In the genomic region with DNA sequence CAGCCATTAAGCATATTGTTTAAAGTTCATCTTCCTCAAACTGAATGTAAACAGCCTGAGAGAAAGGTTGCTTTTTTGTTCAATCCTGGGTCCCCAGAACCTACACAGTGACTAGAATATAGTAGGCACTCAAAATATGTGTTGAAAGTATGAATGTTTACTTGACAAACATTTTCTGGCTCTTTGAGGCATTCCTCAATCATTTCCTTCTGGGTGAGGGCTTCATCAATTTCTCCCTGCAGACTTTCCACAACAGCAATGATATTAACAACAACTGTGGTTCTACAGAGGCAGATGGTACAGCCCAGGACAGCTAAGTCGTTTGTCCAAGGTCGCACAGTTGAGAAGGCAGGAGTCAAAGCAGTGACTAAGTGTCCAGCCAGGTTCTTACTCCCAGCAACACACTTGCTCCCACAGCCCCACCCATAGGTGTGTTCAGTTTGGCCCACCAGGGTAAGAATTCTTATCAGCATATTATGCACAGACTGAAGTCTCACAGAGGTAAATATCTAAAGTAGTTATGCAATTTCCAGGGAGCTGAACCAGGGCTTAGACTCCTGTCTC, we compare ENCODE assay signal across 1 cellular context.
A peak's percentile ranks its signal among the peaks of the same experiment; 100 is the strongest.
TF ChIP-seq lines count a peak whose summit lies in the region.

No MANE protein-coding gene starts in this region.

TF ChIP-seq in HepG2, 621 proteins besides CTCF, POLR2A, EP300 and RAD21 (continued from another document and continues in another):
- TF ChIP-seq PRDM4 (CRISPR knock-in tag; IDR thresholded peaks at IDR 0.05; ENCODE audit: borderline replicate concordance) (no peak), PRPF4 (IDR thresholded peaks at IDR 0.05; ENCODE audit: low read depth, low read length, poor library complexity, severe bottlenecking) (no peak), PHF21A (CRISPR knock-in tag; IDR thresholded peaks at IDR 0.05) (no peak), ZBTB4 (CRISPR knock-in tag; IDR thresholded peaks at IDR 0.05; ENCODE audit: borderline replicate concordance) (no peak), ZBTB7A (CRISPR knock-in tag; IDR thresholded peaks at IDR 0.05) (no peak), ZNF383 (CRISPR knock-in tag; IDR thresholded peaks at IDR 0.05; ENCODE audit: borderline replicate concordance) (no peak), KAT8 (CRISPR knock-in tag; IDR thresholded peaks at IDR 0.05) (0 out of 2 replicates have a peak, but pooled peaks have one; percentile 14), HNF4A (CRISPR knock-in tag; IDR thresholded peaks at IDR 0.05) (peak; percentile 33; the same call in 1 of the 2 replicates), FOSL2 (CRISPR knock-in tag; IDR thresholded peaks at IDR 0.05) (peak; percentile 31; the same call in 1 of the 2 replicates), ETV5 (CRISPR knock-in tag; IDR thresholded peaks at IDR 0.05; ENCODE audit: borderline replicate concordance) (no peak), NFIC (IDR thresholded peaks at IDR 0.05; ENCODE audit: low read length) (0 out of 2 replicates have a peak, but pooled peaks have one; percentile 47), ELF3 (CRISPR knock-in tag; IDR thresholded peaks at IDR 0.05) (no peak), MAFG (CRISPR knock-in tag; IDR thresholded peaks at IDR 0.05) (no peak), ZNF510 (CRISPR knock-in tag; IDR thresholded peaks at IDR 0.05; ENCODE audit: low read depth) (no peak), RAD51 (IDR thresholded peaks at IDR 0.05; ENCODE audit: borderline replicate concordance) (no peak), ZBTB20 (CRISPR knock-in tag; IDR thresholded peaks at IDR 0.05; ENCODE audit: borderline replicate concordance, low read depth) (no peak), ZNF331 (CRISPR knock-in tag; IDR thresholded peaks at IDR 0.05) (no peak; the same call in 1 of the 2 replicates), RFXANK (CRISPR knock-in tag; IDR thresholded peaks at IDR 0.05) (no peak), ZFX (CRISPR knock-in tag; IDR thresholded peaks at IDR 0.05; ENCODE audit: low read depth) (no peak), ZNF883 (CRISPR knock-in tag; IDR thresholded peaks at IDR 0.05; ENCODE audit: not compliant biosample characterization) (no peak), KDM5B (CRISPR knock-in tag; IDR thresholded peaks at IDR 0.05; ENCODE audit: borderline replicate concordance) (no peak), ATF5 (CRISPR knock-in tag; IDR thresholded peaks at IDR 0.05; ENCODE audit: low read depth) (no peak), MBNL3 (CRISPR knock-in tag; conservative IDR thresholded peaks at IDR 0.05) (no peak), PHF5A (CRISPR knock-in tag; IDR thresholded peaks at IDR 0.05; ENCODE audit: low read depth, unreplicated experiment) (no peak), SUZ12 (IDR thresholded peaks at IDR 0.05; ENCODE audit: low read depth, low read length) (no peak), FOXA3 (CRISPR knock-in tag; IDR thresholded peaks at IDR 0.05) (peak; percentile 60), POLR2AphosphoS5 (IDR thresholded peaks at IDR 0.05; ENCODE audit: low read depth, low read length) (no peak), CBFB (CRISPR knock-in tag; IDR thresholded peaks at IDR 0.05) (no peak), HOXA9 (CRISPR knock-in tag; IDR thresholded peaks at IDR 0.05; ENCODE audit: borderline replicate concordance) (no peak), NR2F2 (IDR thresholded peaks at IDR 0.05; ENCODE audit: borderline replicate concordance, low read depth) (no peak), ZNF143 (CRISPR knock-in tag; IDR thresholded peaks at IDR 0.05) (no peak), ZNF746 (CRISPR knock-in tag; IDR thresholded peaks at IDR 0.05) (no peak), SMARCE1 (IDR thresholded peaks at IDR 0.05; ENCODE audit: borderline replicate concordance) (no peak), ZNF124 (CRISPR knock-in tag; IDR thresholded peaks at IDR 0.05) (no peak), CEBPG (CRISPR knock-in tag; IDR thresholded peaks at IDR 0.05) (peak; percentile 70), SRY (CRISPR knock-in tag; IDR thresholded peaks at IDR 0.05) (no peak), CBX5 (CRISPR knock-in tag; IDR thresholded peaks at IDR 0.05; ENCODE audit: borderline replicate concordance) (no peak), ZFP36 (IDR thresholded peaks at IDR 0.05; ENCODE audit: borderline replicate concordance, low read depth, low read length, partially characterized antibody) (peak; percentile 5), ZZZ3 (CRISPR knock-in tag; IDR thresholded peaks at IDR 0.05; ENCODE audit: borderline replicate concordance) (no peak), U2AF2 (IDR thresholded peaks at IDR 0.05; ENCODE audit: low read depth, low read length) (no peak), ZNF83 (CRISPR knock-in tag; IDR thresholded peaks at IDR 0.05; ENCODE audit: borderline replicate concordance) (no peak)
- TF ChIP-seq, protein P1, sequence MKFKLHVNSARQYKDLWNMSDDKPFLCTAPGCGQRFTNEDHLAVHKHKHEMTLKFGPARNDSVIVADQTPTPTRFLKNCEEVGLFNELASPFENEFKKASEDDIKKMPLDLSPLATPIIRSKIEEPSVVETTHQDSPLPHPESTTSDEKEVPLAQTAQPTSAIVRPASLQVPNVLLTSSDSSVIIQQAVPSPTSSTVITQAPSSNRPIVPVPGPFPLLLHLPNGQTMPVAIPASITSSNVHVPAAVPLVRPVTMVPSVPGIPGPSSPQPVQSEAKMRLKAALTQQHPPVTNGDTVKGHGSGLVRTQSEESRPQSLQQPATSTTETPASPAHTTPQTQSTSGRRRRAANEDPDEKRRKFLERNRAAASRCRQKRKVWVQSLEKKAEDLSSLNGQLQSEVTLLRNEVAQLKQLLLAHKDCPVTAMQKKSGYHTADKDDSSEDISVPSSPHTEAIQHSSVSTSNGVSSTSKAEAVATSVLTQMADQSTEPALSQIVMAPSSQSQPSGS (CRISPR knock-in tag; IDR thresholded peaks at IDR 0.05), result no peak
- TF ChIP-seq, protein P2, sequence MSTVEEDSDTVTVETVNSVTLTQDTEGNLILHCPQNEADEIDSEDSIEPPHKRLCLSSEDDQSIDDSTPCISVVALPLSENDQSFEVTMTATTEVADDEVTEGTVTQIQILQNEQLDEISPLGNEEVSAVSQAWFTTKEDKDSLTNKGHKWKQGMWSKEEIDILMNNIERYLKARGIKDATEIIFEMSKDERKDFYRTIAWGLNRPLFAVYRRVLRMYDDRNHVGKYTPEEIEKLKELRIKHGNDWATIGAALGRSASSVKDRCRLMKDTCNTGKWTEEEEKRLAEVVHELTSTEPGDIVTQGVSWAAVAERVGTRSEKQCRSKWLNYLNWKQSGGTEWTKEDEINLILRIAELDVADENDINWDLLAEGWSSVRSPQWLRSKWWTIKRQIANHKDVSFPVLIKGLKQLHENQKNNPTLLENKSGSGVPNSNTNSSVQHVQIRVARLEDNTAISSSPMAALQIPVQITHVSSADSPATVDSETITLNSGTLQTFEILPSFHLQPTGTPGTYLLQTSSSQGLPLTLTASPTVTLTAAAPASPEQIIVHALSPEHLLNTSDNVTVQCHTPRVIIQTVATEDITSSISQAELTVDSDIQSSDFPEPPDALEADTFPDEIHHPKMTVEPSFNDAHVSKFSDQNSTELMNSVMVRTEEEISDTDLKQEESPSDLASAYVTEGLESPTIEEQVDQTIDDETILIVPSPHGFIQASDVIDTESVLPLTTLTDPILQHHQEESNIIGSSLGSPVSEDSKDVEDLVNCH (CRISPR knock-in tag; IDR thresholded peaks at IDR 0.05), result no peak
- TF ChIP-seq, protein P3, sequence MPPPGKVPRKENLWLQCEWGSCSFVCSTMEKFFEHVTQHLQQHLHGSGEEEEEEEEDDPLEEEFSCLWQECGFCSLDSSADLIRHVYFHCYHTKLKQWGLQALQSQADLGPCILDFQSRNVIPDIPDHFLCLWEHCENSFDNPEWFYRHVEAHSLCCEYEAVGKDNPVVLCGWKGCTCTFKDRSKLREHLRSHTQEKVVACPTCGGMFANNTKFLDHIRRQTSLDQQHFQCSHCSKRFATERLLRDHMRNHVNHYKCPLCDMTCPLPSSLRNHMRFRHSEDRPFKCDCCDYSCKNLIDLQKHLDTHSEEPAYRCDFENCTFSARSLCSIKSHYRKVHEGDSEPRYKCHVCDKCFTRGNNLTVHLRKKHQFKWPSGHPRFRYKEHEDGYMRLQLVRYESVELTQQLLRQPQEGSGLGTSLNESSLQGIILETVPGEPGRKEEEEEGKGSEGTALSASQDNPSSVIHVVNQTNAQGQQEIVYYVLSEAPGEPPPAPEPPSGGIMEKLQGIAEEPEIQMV (CRISPR knock-in tag; IDR thresholded peaks at IDR 0.05; ENCODE audit: low read depth), result no peak
- TF ChIP-seq, protein P4, sequence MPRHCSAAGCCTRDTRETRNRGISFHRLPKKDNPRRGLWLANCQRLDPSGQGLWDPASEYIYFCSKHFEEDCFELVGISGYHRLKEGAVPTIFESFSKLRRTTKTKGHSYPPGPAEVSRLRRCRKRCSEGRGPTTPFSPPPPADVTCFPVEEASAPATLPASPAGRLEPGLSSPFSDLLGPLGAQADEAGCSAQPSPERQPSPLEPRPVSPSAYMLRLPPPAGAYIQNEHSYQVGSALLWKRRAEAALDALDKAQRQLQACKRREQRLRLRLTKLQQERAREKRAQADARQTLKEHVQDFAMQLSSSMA (CRISPR knock-in tag; IDR thresholded peaks at IDR 0.05), result no peak
- TF ChIP-seq, protein P5, sequence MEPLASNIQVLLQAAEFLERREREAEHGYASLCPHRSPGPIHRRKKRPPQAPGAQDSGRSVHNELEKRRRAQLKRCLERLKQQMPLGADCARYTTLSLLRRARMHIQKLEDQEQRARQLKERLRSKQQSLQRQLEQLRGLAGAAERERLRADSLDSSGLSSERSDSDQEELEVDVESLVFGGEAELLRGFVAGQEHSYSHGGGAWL (CRISPR knock-in tag; IDR thresholded peaks at IDR 0.05), result no peak
- TF ChIP-seq, protein P6, sequence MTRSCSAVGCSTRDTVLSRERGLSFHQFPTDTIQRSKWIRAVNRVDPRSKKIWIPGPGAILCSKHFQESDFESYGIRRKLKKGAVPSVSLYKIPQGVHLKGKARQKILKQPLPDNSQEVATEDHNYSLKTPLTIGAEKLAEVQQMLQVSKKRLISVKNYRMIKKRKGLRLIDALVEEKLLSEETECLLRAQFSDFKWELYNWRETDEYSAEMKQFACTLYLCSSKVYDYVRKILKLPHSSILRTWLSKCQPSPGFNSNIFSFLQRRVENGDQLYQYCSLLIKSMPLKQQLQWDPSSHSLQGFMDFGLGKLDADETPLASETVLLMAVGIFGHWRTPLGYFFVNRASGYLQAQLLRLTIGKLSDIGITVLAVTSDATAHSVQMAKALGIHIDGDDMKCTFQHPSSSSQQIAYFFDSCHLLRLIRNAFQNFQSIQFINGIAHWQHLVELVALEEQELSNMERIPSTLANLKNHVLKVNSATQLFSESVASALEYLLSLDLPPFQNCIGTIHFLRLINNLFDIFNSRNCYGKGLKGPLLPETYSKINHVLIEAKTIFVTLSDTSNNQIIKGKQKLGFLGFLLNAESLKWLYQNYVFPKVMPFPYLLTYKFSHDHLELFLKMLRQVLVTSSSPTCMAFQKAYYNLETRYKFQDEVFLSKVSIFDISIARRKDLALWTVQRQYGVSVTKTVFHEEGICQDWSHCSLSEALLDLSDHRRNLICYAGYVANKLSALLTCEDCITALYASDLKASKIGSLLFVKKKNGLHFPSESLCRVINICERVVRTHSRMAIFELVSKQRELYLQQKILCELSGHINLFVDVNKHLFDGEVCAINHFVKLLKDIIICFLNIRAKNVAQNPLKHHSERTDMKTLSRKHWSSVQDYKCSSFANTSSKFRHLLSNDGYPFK (CRISPR knock-in tag; IDR thresholded peaks at IDR 0.05; ENCODE audit: borderline replicate concordance), result no peak
